8 cellular contexts compared by ENCODE assay signal in the genomic region with DNA sequence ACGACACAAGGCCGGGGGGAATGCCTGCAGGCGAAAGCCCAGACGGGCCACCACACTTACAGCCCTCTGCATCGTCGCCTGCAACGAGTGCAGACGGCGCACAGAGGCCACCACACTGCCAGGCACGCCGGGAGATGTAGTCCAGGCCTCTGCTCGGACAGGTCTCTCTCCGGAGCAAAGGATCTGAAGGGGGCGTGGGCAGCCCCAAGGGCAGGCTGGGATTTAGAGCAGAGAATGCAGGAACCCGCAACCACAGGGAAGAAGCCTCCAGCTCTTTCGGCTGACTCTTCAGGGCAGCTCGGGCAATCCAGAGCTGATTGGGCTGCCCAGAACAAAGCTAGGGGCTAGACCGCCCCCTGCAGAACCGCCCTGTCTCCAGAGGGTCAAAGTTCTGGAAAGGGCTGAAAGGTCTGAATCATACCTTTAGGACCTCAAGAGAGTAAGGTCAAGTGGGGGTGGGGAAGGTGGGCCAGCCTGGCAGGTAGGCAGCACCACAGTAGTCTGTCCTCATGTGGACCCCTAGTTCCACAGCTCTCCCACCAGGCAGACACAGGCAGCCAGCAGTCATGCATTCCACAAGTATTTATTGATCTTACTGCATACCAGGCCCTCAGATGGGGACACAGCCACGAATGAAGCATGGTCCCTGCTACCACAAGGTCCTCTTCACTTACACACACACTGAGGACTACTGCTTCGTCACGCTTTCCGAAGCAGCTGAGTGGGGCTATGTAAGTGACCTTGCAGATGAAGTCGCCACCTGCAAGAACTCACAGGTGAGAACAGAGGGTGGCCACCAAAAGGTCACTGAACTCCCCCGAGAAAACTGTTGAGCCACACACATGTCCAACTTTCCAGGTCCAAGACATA. TPM values are rescaled to one million over a fixed set of nuclear protein-coding genes. Genes with fewer than 3 reads are reported as not detected.
DNase-seq lines count a peak whose midpoint lies in the region; ATAC-seq and TF ChIP-seq lines count a peak whose summit lies in the region.

A gene with protein sequence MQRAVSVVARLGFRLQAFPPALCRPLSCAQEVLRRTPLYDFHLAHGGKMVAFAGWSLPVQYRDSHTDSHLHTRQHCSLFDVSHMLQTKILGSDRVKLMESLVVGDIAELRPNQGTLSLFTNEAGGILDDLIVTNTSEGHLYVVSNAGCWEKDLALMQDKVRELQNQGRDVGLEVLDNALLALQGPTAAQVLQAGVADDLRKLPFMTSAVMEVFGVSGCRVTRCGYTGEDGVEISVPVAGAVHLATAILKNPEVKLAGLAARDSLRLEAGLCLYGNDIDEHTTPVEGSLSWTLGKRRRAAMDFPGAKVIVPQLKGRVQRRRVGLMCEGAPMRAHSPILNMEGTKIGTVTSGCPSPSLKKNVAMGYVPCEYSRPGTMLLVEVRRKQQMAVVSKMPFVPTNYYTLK (minus strand): TSS at position 95 of the 870 bp plus-strand sequence. CDS start 23 bp downstream, at position 72.

- H3K4me3 Mint-ChIP-seq in CD14-positive monocyte (peak within 1 kb of the TSS; percentile 80 to 88), T-cell (peak within 1 kb of the TSS in 2 of 3 donors; percentile 28 to 41)

- peaks cover 0 to 78% (median 15%) of the 10 kb centered on the region in 9 donors for H3K36me3 ChIP-seq in heart right ventricle
- no peaks in the 10 kb centered on the region for H3K36me3 ChIP-seq in neural cell (ENCODE audit: insufficient read depth, low read length)

- peaks cover 46 to 55% of the 10 kb centered on the region in 2 donors for H3K36me3 Mint-ChIP-seq in CD14-positive monocyte
- peaks cover 9% of the 10 kb centered on the region for H3K36me3 Mint-ChIP-seq in T-cell

- H3K4me2 ChIP-seq in neural cell (ENCODE audit: low read length): no peak within 1 kb of the TSS

- CTCF ChIA-PET in T-cell (lab: Charles Lee): no interaction called here

- no peak for ATAC-seq in T-cell (replicated peaks in 1 of 4)
- ATAC-seq in heart right ventricle: peak; percentile 70 to 89 (median 82)
- no peak for ATAC-seq in HG02759 (IDR thresholded peaks at IDR 0.05; ENCODE audit: unreplicated experiment)

- H3F3A ChIP-seq in neural cell (ENCODE audit: insufficient read depth, low read length, poor library complexity, severe bottlenecking): no peaks in the 10 kb centered on the region

- H3K4me1 Mint-ChIP-seq in CD14-positive monocyte (peaks cover 30% of the 10 kb centered on the region), T-cell (peaks cover 28 to 54% (median 33%) of the 10 kb centered on the region in 3 donors)

- peaks cover 0 to 2% (median 0%) of the 10 kb centered on the region in 7 donors for H3K9me3 Mint-ChIP-seq in CD14-positive monocyte
- no peaks in the 10 kb centered on the region for H3K9me3 Mint-ChIP-seq in T-cell

- H3K27ac ChIP-seq in heart right ventricle: peak within 1 kb of the TSS in 9 of 10 donors; percentile 10 to 75 (median 60)
- no peak within 1 kb of the TSS for H3K27ac ChIP-seq in neural cell (ENCODE audit: low read length)

- no peaks in the 10 kb centered on the region for H4K20me1 ChIP-seq in neural cell (ENCODE audit: insufficient read depth)

- TF ChIP-seq RAD21 in neural cell (conservative IDR thresholded peaks at IDR 0.05): no peak

- H3K9ac ChIP-seq in neural cell (ENCODE audit: low read length): no peak within 1 kb of the TSS

- no peaks in the 10 kb centered on the region for H3K9me2 ChIP-seq in neural cell (ENCODE audit: insufficient read depth, low read length)

- no peaks in the 10 kb centered on the region for H3K27me3 ChIP-seq in heart right ventricle
- H3K27me3 ChIP-seq in neural cell (ENCODE audit: insufficient read depth, low read depth, low read length): no peaks in the 10 kb centered on the region

- intact Hi-C loops in CD14-positive monocyte (cut with micrococcal nuclease): no loop called here
- intact Hi-C loops in heart right ventricle (cut with DNase I): loop anchor here in 2 of 10 donors (10.0 kb wide), 2 partner anchors 258 to 398 kb away; partner anchors contain the start of genes CCDC71 (in 1 of the 2), IMPDH2 (in 1 of the 2) and NDUFAF3 (in 1 of the 2)

- H3K27ac Mint-ChIP-seq in CD14-positive monocyte (peak within 1 kb of the TSS in 5 of 7 donors; percentile 14 to 89 (median 58)), T-cell (peak within 1 kb of the TSS in 1 of 2 donors; percentile 44)

- H3K9me3 ChIP-seq in heart right ventricle (no peaks in the 10 kb centered on the region), neural cell (ENCODE audit: low read length) (no peaks in the 10 kb centered on the region)

- no peak within 1 kb of the TSS for H2AFZ ChIP-seq in neural cell (ENCODE audit: low read depth, low read length)

- WGBS in heart right ventricle, 2 donors: 42 to 49% methylated on average over 25 of the region's 25 CpGs

- peak within 1 kb of the TSS; percentile 19 to 60 (median 51) for H3K4me3 ChIP-seq in heart right ventricle
- peak within 1 kb of the TSS; percentile 29 for H3K4me3 ChIP-seq in neural cell (ENCODE audit: low read length)

- DNase-seq in CD14-positive monocyte (ENCODE audit: low spot score) (no peak), T-cell (no peak), heart right ventricle (peak; percentile 60), NCI-H1436 treated with DMSO at 0.1 percent for 48 hours (lab: John Stamatoyannopoulos, UW) (no peak), inferior parietal cortex (ENCODE audit: extremely low spot score) (no peak), middle frontal gyrus (ENCODE audit: extremely low spot score, low spot score) (no peak)

- no peak for TF ChIP-seq EP300 in neural cell (conservative IDR thresholded peaks at IDR 0.05; ENCODE audit: poor library complexity, severe bottlenecking)

- no peaks in the 10 kb centered on the region for H3K79me2 ChIP-seq in neural cell (replicated peaks; ENCODE audit: insufficient read depth, low read length)

- TF ChIP-seq CTCF in CD14-positive monocyte (IDR thresholded peaks at IDR 0.05) (no peak), heart right ventricle (IDR thresholded peaks at IDR 0.05) (no peak), neural cell (IDR thresholded peaks at IDR 0.05; ENCODE audit: poor library complexity, severe bottlenecking) (no peak)

- H3K27me3 Mint-ChIP-seq in CD14-positive monocyte (ENCODE audit: low read depth in 3 of 3) (peaks cover 0 to 2% (median 0%) of the 10 kb centered on the region in 3 donors), T-cell (no peaks in the 10 kb centered on the region)

- POLR2A ChIA-PET in T-cell (lab: Charles Lee): no interaction called here

- H3K4me1 ChIP-seq in heart right ventricle: peaks cover 0 to 29% (median 6%) of the 10 kb centered on the region in 9 donors

TF ChIP-seq in neural cell, 6 proteins besides CTCF, POLR2A, EP300 and RAD21:
- TF ChIP-seq TAF1 (IDR thresholded peaks at IDR 0.05; ENCODE audit: low read depth) (no peak), SMC3 (conservative IDR thresholded peaks at IDR 0.05; ENCODE audit: poor library complexity) (no peak)

RNA-seq across cellular contexts. Expression of the gene that starts here (rescaled TPM):
- polyA plus RNA-seq in CD14-positive monocyte: 1 to 10 TPM; 2.0 to 3.1 TPM
- 10 to 100 TPM in 4 of 5 donors, 1 to 10 TPM in 1; 9.6 to 14.1 (median 11.1) TPM for total RNA-seq in T-cell
- 10 to 100 TPM; 21.3 to 40.9 (median 34.3) TPM for total RNA-seq in heart right ventricle
- polyA plus RNA-seq in heart right ventricle: 10 to 100 TPM in 1 of 2 donors, 1 to 10 TPM in 1; 3.2 to 22.6 TPM
- 5.0 and 6.1 TPM in 2 replicates for polyA plus RNA-seq in neural cell
- 0.73 and 0.93 TPM in 2 replicates for polyA minus RNA-seq in neural cell

Comparison
In these comparisons a context has a peak if more than half of its experiments do, and no peak if none do; other contexts are left out.
1. DNase-seq: peak in heart right ventricle (2 of 2); none in CD14-positive monocyte (single experiment), T-cell (0 of 34), NCI-H1436 treated with DMSO at 0.1 percent for 48 hours (single experiment), inferior parietal cortex (single experiment) and middle frontal gyrus (single experiment).
2. ATAC-seq: peak in heart right ventricle (8 of 8); none in T-cell (0 of 4) and HG02759 (single experiment).